In the genomic region with DNA sequence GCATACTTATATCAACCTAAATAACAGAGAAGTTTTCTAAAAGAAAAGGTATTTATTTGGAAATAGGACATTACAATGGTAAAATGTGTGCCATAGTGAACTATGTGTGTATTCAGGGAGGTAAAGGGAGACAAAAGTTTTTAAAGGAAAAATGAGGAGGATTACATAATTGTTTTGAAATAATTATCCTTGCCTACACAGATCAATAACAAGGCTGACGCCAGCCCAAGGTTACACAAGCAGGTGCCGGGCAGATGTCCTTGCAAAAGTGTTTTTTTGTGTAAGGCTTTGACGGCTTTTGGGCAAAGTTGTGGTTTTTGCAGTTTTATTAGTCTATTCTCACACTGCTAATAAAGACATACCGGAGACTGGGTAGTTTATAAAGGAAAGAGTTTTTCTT, we compare ENCODE assay signal across 23 cellular contexts. TPM values are rescaled to one million over a fixed set of nuclear protein-coding genes. Genes with fewer than 3 reads are reported as not detected.
DNase-seq lines count a peak whose midpoint lies in the region; ATAC-seq, FAIRE-seq and TF ChIP-seq lines count a peak whose summit lies in the region.
"Had no signal": no experiment of that assay in that cellular context is flagged by ENCODE, and none has a peak within 500 bp of the region (broad histone marks: within the 10 kb centered on the region; RNA-seq: fewer than 3 reads in every experiment).

No MANE protein-coding gene starts in this region.

- H3K4me3 Mint-ChIP-seq in WTC11: no peak overlapping the region
- H3K4me3 Mint-ChIP-seq: CD4-positive, alpha-beta memory T cell had no signal

- no peaks in the 10 kb centered on the region for H3K4me1 ChIP-seq in HepG2 (ENCODE audit: insufficient read depth, low read length)

- no peak overlapping the region for H3K4me2 ChIP-seq in HepG2 (ENCODE audit: low read depth, low read length)

- BruUV-seq in HepG2 (replicated peaks; lab: Mats Ljungman, UMichigan): no TSS peak

- no peak overlapping the region for H3K27ac ChIP-seq in HepG2 (ENCODE audit: extremely low read length, insufficient read depth, low read length)
- H3K27ac ChIP-seq: 22Rv1, GM23248 had no signal

- no peak for FAIRE-seq in HepG2 (lab: Jason Lieb, UNC)
- FAIRE-seq: A204.1, G401.6, GM12892, H1 had no signal

- POLR2A ChIA-PET in WTC11 (lab: Charles Lee): no interaction called here
- POLR2A ChIA-PET in HepG2 (lab: Yijun Ruan, JAX): no interaction called here

- in situ Hi-C loops in HepG2 (cut with HindIII; ENCODE audit: extremely low pct_ligation_motif_present, low pct_unique_long_range_greater_than_20kb): no loop called here

- no peaks in the 10 kb centered on the region for H3K79me2 ChIP-seq in HepG2 (ENCODE audit: insufficient read depth, low read length)

- H3K27me3 ChIP-seq in HepG2 (ENCODE audit: control insufficient read depth in 1 of 2, insufficient read depth in 2 of 2, low read length in 2 of 2): peaks cover 0 to 1% of the 10 kb centered on the region in 2 experiments; a peak in 1 of 5 replicates

- no peak overlapping the region for H3K27ac Mint-ChIP-seq in WTC11
- H3K27ac Mint-ChIP-seq: CD4-positive, alpha-beta memory T cell had no signal

- peaks cover 3% of the 10 kb centered on the region for H3K27me3 Mint-ChIP-seq in WTC11 (ENCODE audit: low read depth)

- no peaks in the 10 kb centered on the region for H3K36me3 ChIP-seq in HepG2 (replicated peaks in 1 of 2; ENCODE audit: control insufficient read depth in 1 of 2, insufficient read depth in 2 of 2, low read length in 2 of 2)

- H3K9ac ChIP-seq in HepG2 (ENCODE audit: insufficient read depth, low read depth, low read length): no peak overlapping the region
- H3K9ac ChIP-seq: GM23248 had no signal

- peaks cover 2% of the 10 kb centered on the region; the same call in 1 of the 2 replicates for H3K4me1 Mint-ChIP-seq in WTC11
- H3K4me1 Mint-ChIP-seq: CD4-positive, alpha-beta memory T cell had no signal

- CTCF ChIA-PET in WTC11 (lab: Charles Lee): no interaction called here
- CTCF ChIA-PET in HepG2 (lab: Yijun Ruan, JAX; ENCODE audit: low intra/inter-chr PET ratio, low total read pairs): no interaction called here

- H3K4me3 ChIP-seq in HepG2 (replicated peaks in 1 of 3; ENCODE audit: insufficient read depth in 1 of 3, low read depth in 2 of 3, low read length in 3 of 3): no peak overlapping the region
- H3K4me3 ChIP-seq: GM23248 had no signal

- no peak for TF ChIP-seq RAD21 in HepG2 (CRISPR knock-in tag; IDR thresholded peaks at IDR 0.05)

- no peaks in the 10 kb centered on the region for H3K36me3 Mint-ChIP-seq in WTC11
- H3K36me3 Mint-ChIP-seq: CD4-positive, alpha-beta memory T cell had no signal

- H3K9me3 Mint-ChIP-seq in WTC11: peaks cover 14% of the 10 kb centered on the region

- no peak overlapping the region for H2AFZ ChIP-seq in HepG2 (ENCODE audit: low read length)
- H2AFZ ChIP-seq: GM23248 had no signal

- H3K9me3 ChIP-seq in HepG2 (ENCODE audit: low read length): no peaks in the 10 kb centered on the region

- TF ChIP-seq EP300 in HepG2 (IDR thresholded peaks at IDR 0.05; ENCODE audit: low read depth in 2 of 2, low read length in 2 of 2) (peak in 1 of 2 experiments; percentile 54; a peak in 2 of 4 replicates), HepG2 (CRISPR knock-in tag; IDR thresholded peaks at IDR 0.05; ENCODE audit: borderline replicate concordance) (no peak)

- peak; percentile 29 for DNase-seq in NCI-H146 (lab: John Stamatoyannopoulos, UW)
- no peak for DNase-seq in NCI-H146 treated with DMSO at 0.1 percent for 48 hours (lab: John Stamatoyannopoulos, UW; ENCODE audit: unreplicated experiment)
- no peak for DNase-seq in WTC11 (ENCODE audit: low spot score)
- DNase-seq in HepG2 (ENCODE audit: low spot score): peak; percentile 40
- peak; percentile 42 for DNase-seq in mucosa of gallbladder (ENCODE audit: low spot score)
- DNase-seq in posterior vena cava (ENCODE audit: low spot score): no peak
- DNase-seq in DMS 273 treated with DMSO at 0.1 percent for 48 hours (lab: John Stamatoyannopoulos, UW): no peak
- DNase-seq: ACHN; C1 segment of cervical spinal cord; Calu3; CD4-positive, alpha-beta memory T cell; COR-L47; DMS153; DND-41; GM23248; H7; HCEC 1CT had no signal

- no peak for TF ChIP-seq POLR2A in HepG2 (IDR thresholded peaks at IDR 0.05; ENCODE audit: insufficient read depth in 1 of 2, low read depth in 2 of 2, low read length in 2 of 2)

- TF ChIP-seq CTCF in WTC11 (IDR thresholded peaks at IDR 0.05) (no peak), HepG2 (CRISPR knock-in tag; IDR thresholded peaks at IDR 0.05) (no peak)

- intact Hi-C loops in HepG2 (cut with micrococcal nuclease; ENCODE audit: unreplicated experiment) (no loop called here), posterior vena cava (cut with DNase I) (no loop called here)

- no peak for ATAC-seq in WTC11
- ATAC-seq in HepG2: peak; percentile 62
- no peak for ATAC-seq in GM19452 (IDR thresholded peaks at IDR 0.05; ENCODE audit: unreplicated experiment)

- no peaks in the 10 kb centered on the region for H4K20me1 ChIP-seq in HepG2 (ENCODE audit: insufficient read depth, low read length)

- WGBS in HepG2 (ENCODE audit: low lambda C conversion rate): 2% methylated on average over 4 of the region's 4 CpGs

TF ChIP-seq in WTC11, 78 proteins besides CTCF, POLR2A, EP300 and RAD21:
- TF ChIP-seq GABPB1 (CRISPR knock-in tag; IDR thresholded peaks at IDR 0.05): peak; percentile 60; the same call in 1 of the 2 replicates
- no peak for TF ChIP-seq CREB1 (CRISPR knock-in tag; IDR thresholded peaks at IDR 0.05)

TF ChIP-seq in HepG2, 621 proteins besides CTCF, POLR2A, EP300 and RAD21 (continues in another document):
- TF ChIP-seq PHF5A (CRISPR knock-in tag; IDR thresholded peaks at IDR 0.05; ENCODE audit: low read depth, unreplicated experiment): no peak
- no peak for TF ChIP-seq ZNF737 (CRISPR knock-in tag; IDR thresholded peaks at IDR 0.05; ENCODE audit: borderline replicate concordance)
- TF ChIP-seq ZBTB20 (CRISPR knock-in tag; IDR thresholded peaks at IDR 0.05; ENCODE audit: borderline replicate concordance, low read depth): no peak
- TF ChIP-seq, protein P1, sequence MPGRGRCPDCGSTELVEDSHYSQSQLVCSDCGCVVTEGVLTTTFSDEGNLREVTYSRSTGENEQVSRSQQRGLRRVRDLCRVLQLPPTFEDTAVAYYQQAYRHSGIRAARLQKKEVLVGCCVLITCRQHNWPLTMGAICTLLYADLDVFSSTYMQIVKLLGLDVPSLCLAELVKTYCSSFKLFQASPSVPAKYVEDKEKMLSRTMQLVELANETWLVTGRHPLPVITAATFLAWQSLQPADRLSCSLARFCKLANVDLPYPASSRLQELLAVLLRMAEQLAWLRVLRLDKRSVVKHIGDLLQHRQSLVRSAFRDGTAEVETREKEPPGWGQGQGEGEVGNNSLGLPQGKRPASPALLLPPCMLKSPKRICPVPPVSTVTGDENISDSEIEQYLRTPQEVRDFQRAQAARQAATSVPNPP (CRISPR knock-in tag; IDR thresholded peaks at IDR 0.05): no peak
- no peak for TF ChIP-seq TBL1XR1 (IDR thresholded peaks at IDR 0.05; ENCODE audit: borderline replicate concordance, low read length, partially characterized antibody)
- no peak for TF ChIP-seq AHR (CRISPR knock-in tag; IDR thresholded peaks at IDR 0.05)
- no peak for TF ChIP-seq ZNF816 (CRISPR knock-in tag; IDR thresholded peaks at IDR 0.05; ENCODE audit: borderline replicate concordance)
- TF ChIP-seq HMG20A (CRISPR knock-in tag; IDR thresholded peaks at IDR 0.05; ENCODE audit: borderline replicate concordance): peak; percentile 48; the same call in 1 of the 2 replicates
- TF ChIP-seq GATAD2A (CRISPR knock-in tag; IDR thresholded peaks at IDR 0.05): peak; percentile 88
- no peak for TF ChIP-seq ZSCAN9 (CRISPR knock-in tag; IDR thresholded peaks at IDR 0.05; ENCODE audit: borderline replicate concordance)
- TF ChIP-seq SOX6 (IDR thresholded peaks at IDR 0.05): no peak
- TF ChIP-seq SOX6 (CRISPR knock-in tag; IDR thresholded peaks at IDR 0.05): peak; percentile 87
- no peak for TF ChIP-seq ZNF263 (CRISPR knock-in tag; IDR thresholded peaks at IDR 0.05)
- no peak for TF ChIP-seq ZNF10 (CRISPR knock-in tag; IDR thresholded peaks at IDR 0.05; ENCODE audit: borderline replicate concordance, low read depth)

RNA-seq across cellular contexts. Expression of a gene that starts 22.7 kb away (rescaled TPM):
- 31.5 to 35.5 TPM (median 32.6 TPM) in 3 replicates for total RNA-seq in WTC11 (2021)
- total RNA-seq in HepG2 (2016; rRNA removed; fragmentation: Illumina TruSeq; extraction: Trizol): 10.8 and 17.1 TPM in 2 replicates
- total RNA-seq in HepG2 (2016; cell fraction: cytosol; rRNA removed; fragmentation: Illumina TruSeq; extraction: Trizol; ENCODE audit: low read depth): 1.7 and 2.6 TPM in 2 replicates
- total RNA-seq in HepG2 (2016; cell fraction: insoluble cytoplasmic fraction; rRNA removed; fragmentation: Illumina TruSeq; extraction: Trizol): 10.6 and 17.5 TPM in 2 replicates
- 6.0 and 6.2 TPM in 2 replicates for total RNA-seq in HepG2 (2016; cell fraction: membrane; rRNA removed; fragmentation: Illumina TruSeq; extraction: Trizol)
- 20.5 and 23.5 TPM in 2 replicates for total RNA-seq in HepG2 (2016; cell fraction: nucleus; rRNA removed; fragmentation: Illumina TruSeq; extraction: Trizol)
- polyA plus RNA-seq in HepG2 (2011; rRNA removed): 13.2 and 17.8 TPM in 2 replicates
- 9.1 and 10.5 TPM in 2 replicates for polyA plus RNA-seq in HepG2 (2011; cell fraction: cytosol; rRNA removed)
- 17.4 and 25.2 TPM in 2 replicates for polyA plus RNA-seq in HepG2 (2011; cell fraction: nucleus; rRNA removed)
- polyA plus RNA-seq in HepG2 (2012): 8.8 and 9.4 TPM in 2 replicates
- 2.2 and 3.0 TPM in 2 replicates for polyA plus RNA-seq in HepG2 (2016; cell fraction: cytosol; fragmentation: Illumina TruSeq; extraction: Trizol; ENCODE audit: low read depth)
- 9.1 and 9.9 TPM in 2 replicates for polyA plus RNA-seq in HepG2 (2016; cell fraction: insoluble cytoplasmic fraction; fragmentation: Illumina TruSeq; extraction: Trizol; ENCODE audit: low read depth)
- polyA plus RNA-seq in HepG2 (2016; cell fraction: membrane; fragmentation: Illumina TruSeq; extraction: Trizol; ENCODE audit: low read depth): 3.4 and 3.9 TPM in 2 replicates
- 40.7 and 42.9 TPM in 2 replicates for polyA plus RNA-seq in HepG2 (2016; cell fraction: nucleus; fragmentation: Illumina TruSeq; extraction: Trizol; ENCODE audit: insufficient read depth, low read depth)
- 30.7 and 61.9 TPM in 2 replicates for polyA minus RNA-seq in HepG2 (2011; rRNA and poly(A)+ RNA removed; ENCODE audit: low replicate concordance)
- 8.2 and 14.1 TPM in 2 replicates for polyA minus RNA-seq in HepG2 (2011; cell fraction: cytosol; rRNA and poly(A)+ RNA removed)
- polyA minus RNA-seq in HepG2 (2011; cell fraction: nucleus; rRNA and poly(A)+ RNA removed): 18.3 and 24.1 TPM in 2 replicates
- 10.7 TPM for total RNA-seq in mucosa of gallbladder
- 10 to 100 TPM; 18.6 to 19.7 TPM for total RNA-seq in posterior vena cava

Comparison
In these comparisons a context has a peak if more than half of its experiments do, and no peak if none do; other contexts are left out.
1. DNase-seq: peak in NCI-H146 (single experiment), HepG2 (single experiment) and mucosa of gallbladder (single experiment); none in NCI-H146 treated with DMSO at 0.1 percent for 48 hours (single experiment), WTC11 (single experiment), posterior vena cava (single experiment) and DMS 273 treated with DMSO at 0.1 percent for 48 hours (single experiment).